17 cellular contexts compared by ENCODE assay signal in genomic region chr17:14827394-14827793, GRCh38.
A peak's percentile ranks its signal among the peaks of the same experiment; 100 is the strongest.
DNase-seq lines count a peak whose midpoint lies in the region; ATAC-seq and TF ChIP-seq lines count a peak whose summit lies in the region.
"Had no signal": no experiment of that assay in that cellular context is flagged by ENCODE, and none has a peak within 500 bp of the region (broad histone marks: within the 10 kb centered on the region; RNA-seq: fewer than 3 reads in every experiment).

No MANE protein-coding gene starts in this region.

- no peak overlapping the region for H2BK15ac ChIP-seq in mesenchymal stem cell (ENCODE audit: low read depth, poor library complexity, severe bottlenecking)

- H2AFZ ChIP-seq in mesenchymal stem cell (ENCODE audit: low read depth, low read length) (no peak overlapping the region), neural progenitor cell (replicated peaks) (peak overlapping the region; percentile 68)

- no peaks in the 10 kb centered on the region for H3K79me1 ChIP-seq in mesenchymal stem cell (replicated peaks; ENCODE audit: low read length, poor library complexity, severe bottlenecking)

- H3K27me3 Mint-ChIP-seq in neural progenitor cell (ENCODE audit: insufficient read depth, low read depth), result peaks cover 2% of the 10 kb centered on the region

- H3K18ac ChIP-seq in mesenchymal stem cell (ENCODE audit: low read depth in 1 of 2, low read length in 2 of 2), result peak overlapping the region in 1 of 2 experiments; percentile 19

- H3K4me3 ChIP-seq in mesenchymal stem cell (ENCODE audit: insufficient read depth in 1 of 2, low read depth in 1 of 2, low read length in 2 of 2), result no peak overlapping the region
- H3K4me3 ChIP-seq in neural progenitor cell, result no peak overlapping the region
- H3K4me3 ChIP-seq: A549, HAP-1 had no signal

- no peak overlapping the region for H3K23ac ChIP-seq in mesenchymal stem cell (ENCODE audit: low read length in 2 of 2)

- no peak overlapping the region for H3K27ac ChIP-seq in mesenchymal stem cell (ENCODE audit: low read length, poor library complexity, severe bottlenecking)
- no peak overlapping the region for H3K27ac ChIP-seq in neural progenitor cell
- H3K27ac ChIP-seq: 22Rv1, A549, C4-2B had no signal

- H4K91ac ChIP-seq in mesenchymal stem cell (ENCODE audit: low read length), result no peak overlapping the region

- no peak overlapping the region for H2BK12ac ChIP-seq in mesenchymal stem cell (ENCODE audit: low read length in 2 of 2)

- H3F3A ChIP-seq in neural progenitor cell (ENCODE audit: low read depth), result no peaks in the 10 kb centered on the region

- H2AK5ac ChIP-seq in mesenchymal stem cell (ENCODE audit: low read length, severe bottlenecking), result no peak overlapping the region

- peak overlapping the region; percentile 54 for H3K27ac Mint-ChIP-seq in neural progenitor cell
- H3K27ac Mint-ChIP-seq: CD4-positive, alpha-beta T cell had no signal

- no peak overlapping the region for H3K4me3 Mint-ChIP-seq in neural progenitor cell
- H3K4me3 Mint-ChIP-seq: CD4-positive, alpha-beta T cell had no signal

- H3K9me3 ChIP-seq in mesenchymal stem cell (ENCODE audit: control insufficient read depth, low read length) (peaks cover 17% of the 10 kb centered on the region), neural progenitor cell (ENCODE audit: low read depth) (peaks cover 9% of the 10 kb centered on the region)
- H3K9me3 ChIP-seq: Caco-2, HAP-1 had no signal

- no peak overlapping the region for H4K8ac ChIP-seq in mesenchymal stem cell (ENCODE audit: low read length)

- H3K27me3 ChIP-seq in mesenchymal stem cell (ENCODE audit: control insufficient read depth in 1 of 2, insufficient read depth in 1 of 2, low read length in 2 of 2), result peaks cover 0 to 4% of the 10 kb centered on the region in 2 experiments
- H3K27me3 ChIP-seq in neural progenitor cell, result no peaks in the 10 kb centered on the region

- peaks cover 10% of the 10 kb centered on the region for H3K36me3 Mint-ChIP-seq in neural progenitor cell

- H4K20me1 ChIP-seq in neural progenitor cell (ENCODE audit: low read depth), result no peaks in the 10 kb centered on the region

- H2BK120ac ChIP-seq in mesenchymal stem cell (ENCODE audit: low read depth, low read length), result no peak overlapping the region

- no peak overlapping the region for H3K14ac ChIP-seq in mesenchymal stem cell (ENCODE audit: low read length in 2 of 2)

- peaks cover 35% of the 10 kb centered on the region for H3K4me1 Mint-ChIP-seq in neural progenitor cell

- H3K36me3 ChIP-seq in mesenchymal stem cell (ENCODE audit: control insufficient read depth in 1 of 2, insufficient read depth in 2 of 2, low read depth in 1 of 2, low read length in 2 of 2) (no peaks in the 10 kb centered on the region), neural progenitor cell (peaks cover 7% of the 10 kb centered on the region)
- H3K36me3 ChIP-seq: HAP-1 had no signal

- no peak overlapping the region for H2BK5ac ChIP-seq in mesenchymal stem cell (ENCODE audit: low read depth, low read length, poor library complexity, severe bottlenecking)

- no peaks in the 10 kb centered on the region for H3K79me2 ChIP-seq in neural progenitor cell (ENCODE audit: low read depth)

- H3K4ac ChIP-seq in mesenchymal stem cell (ENCODE audit: low read depth in 1 of 2, low read length in 2 of 2), result no peak overlapping the region

- ATAC-seq in HG02623 (IDR thresholded peaks at IDR 0.05; ENCODE audit: unreplicated experiment) (no peak), GM19035 (IDR thresholded peaks at IDR 0.05; ENCODE audit: unreplicated experiment) (no peak)
- ATAC-seq: A549, HepG2 had no signal

- TF ChIP-seq CTCF in neural progenitor cell (IDR thresholded peaks at IDR 0.05), result no peak

- 47% methylated on average over 5 of the region's 5 CpGs for WGBS in mesenchymal stem cell

- H3K9ac ChIP-seq in mesenchymal stem cell (ENCODE audit: low read length) (no peak overlapping the region), neural progenitor cell (no peak overlapping the region)

- peaks cover 17% of the 10 kb centered on the region for H3K9me3 Mint-ChIP-seq in neural progenitor cell

- DNase-seq in ELF-1 (ENCODE audit: low read depth, low spot score), result peak; percentile 67
- DNase-seq in SK-N-DZ (ENCODE audit: low spot score), result peak; percentile 24
- peak; percentile 38 for DNase-seq in mesenchymal stem cell
- no peak for DNase-seq in neural progenitor cell (ENCODE audit: low spot score)
- no peak for DNase-seq in SW 1271 (lab: John Stamatoyannopoulos, UW)
- no peak for DNase-seq in OCI-M2 (lab: John Stamatoyannopoulos, UW; ENCODE audit: unreplicated experiment)
- DNase-seq: AML-193; Caco-2; CD4-positive, alpha-beta T cell; GDM1 had no signal

- H3K4me1 ChIP-seq in mesenchymal stem cell (ENCODE audit: control insufficient read depth, insufficient read depth, low read depth, low read length) (no peaks in the 10 kb centered on the region), neural progenitor cell (peaks cover 10% of the 10 kb centered on the region)
- H3K4me1 ChIP-seq: A549, Caco-2, HAP-1 had no signal

- H3K4me2 ChIP-seq in mesenchymal stem cell (ENCODE audit: low read length, poor library complexity, severe bottlenecking) (no peak overlapping the region), neural progenitor cell (no peak overlapping the region)
- H3K4me2 ChIP-seq: A549 had no signal

Comparison
In these comparisons a context has a peak if more than half of its experiments do, and no peak if none do; other contexts are left out.
1. DNase-seq: peak in ELF-1 (single experiment), SK-N-DZ (single experiment) and mesenchymal stem cell (single experiment); none in neural progenitor cell (single experiment), SW 1271 (0 of 2) and OCI-M2 (single experiment).